9 cellular contexts compared by ENCODE assay signal in genomic region chr13:79522583-79522982, GRCh38. TPM values are rescaled to one million over a fixed set of nuclear protein-coding genes. Genes with fewer than 3 reads are reported as not detected.
A peak's percentile ranks its signal among the peaks of the same experiment; 100 is the strongest.
DNase-seq lines count a peak whose midpoint lies in the region; ATAC-seq and TF ChIP-seq lines count a peak whose summit lies in the region.
"Had no signal": no experiment of that assay in that cellular context is flagged by ENCODE, and none has a peak within 500 bp of the region (broad histone marks: within the 10 kb centered on the region; RNA-seq: fewer than 3 reads in every experiment).

No MANE protein-coding gene starts in this region.

- TF ChIP-seq EP300 in suprapubic skin (IDR thresholded peaks at IDR 0.05) = no peak

- H3K27me3 ChIP-seq in fibroblast of lung (ENCODE audit: control insufficient read depth, insufficient read depth, low read length) (no peaks in the 10 kb centered on the region), suprapubic skin (no peaks in the 10 kb centered on the region)

- H3K4me1 ChIP-seq in fibroblast of lung (ENCODE audit: control insufficient read depth, extremely low read depth, insufficient read depth, low read length) (no peaks in the 10 kb centered on the region), suprapubic skin (no peaks in the 10 kb centered on the region)

- no peak overlapping the region for H3K9ac ChIP-seq in fibroblast of lung (ENCODE audit: insufficient read depth, low read length)

- no peak overlapping the region for H3K4me2 ChIP-seq in fibroblast of lung (ENCODE audit: extremely low read depth, insufficient read depth, low read length)

- H3K4me3 ChIP-seq in fibroblast of lung (replicated peaks in 1 of 4; ENCODE audit: control extremely low read depth in 1 of 4, insufficient read depth in 1 of 4, low read depth in 3 of 4, low read length in 4 of 4) (no peak overlapping the region), suprapubic skin (no peak overlapping the region)
- H3K4me3 ChIP-seq: SK-N-MC had no signal

- peak; percentile 92 for ATAC-seq in GM18519 (IDR thresholded peaks at IDR 0.05; ENCODE audit: low FRiP score, unreplicated experiment)
- peak; percentile 96 for ATAC-seq in GM21786 (IDR thresholded peaks at IDR 0.05; ENCODE audit: unreplicated experiment)

- H3K36me3 ChIP-seq in fibroblast of lung (ENCODE audit: control insufficient read depth, insufficient read depth, low read length) = no peaks in the 10 kb centered on the region
- H3K36me3 ChIP-seq in suprapubic skin = peaks cover 38% of the 10 kb centered on the region

- no peaks in the 10 kb centered on the region for H4K20me1 ChIP-seq in fibroblast of lung (ENCODE audit: control insufficient read depth, extremely low read depth, insufficient read depth, low read length)

- H3K9me3 ChIP-seq in fibroblast of lung (ENCODE audit: control insufficient read depth, insufficient read depth, low read depth, low read length) (no peaks in the 10 kb centered on the region), suprapubic skin (no peaks in the 10 kb centered on the region)

- no peak for TF ChIP-seq CTCF in fibroblast of lung (conservative IDR thresholded peaks at IDR 0.05 in 1 of 2, IDR thresholded peaks at IDR 0.05 in 1 of 2; ENCODE audit: low read depth in 1 of 2, low read length in 2 of 2)
- no peak for TF ChIP-seq CTCF in suprapubic skin (IDR thresholded peaks at IDR 0.05)

- no peaks in the 10 kb centered on the region for H3K79me2 ChIP-seq in fibroblast of lung (ENCODE audit: control insufficient read depth, insufficient read depth, low read length)

- no peak overlapping the region for H2AFZ ChIP-seq in fibroblast of lung (ENCODE audit: low read length)

- no peak overlapping the region for H3K27ac ChIP-seq in fibroblast of lung (ENCODE audit: insufficient read depth, low read length)
- H3K27ac ChIP-seq in suprapubic skin = no peak overlapping the region
- H3K27ac ChIP-seq: SK-N-MC had no signal

- DNase-seq in KG1 (lab: John Stamatoyannopoulos, UW) = peak; percentile 50
- DNase-seq in fibroblast of lung (ENCODE audit: low read depth in 2 of 2) = peak; percentile 30 to 95
- no peak for DNase-seq in NCI-H1436 (lab: John Stamatoyannopoulos, UW)
- no peak for DNase-seq in stimulated activated CD4-positive, alpha-beta T cell treated with anti-CD3 and anti-CD28 coated beads, Interleukin-4, amount 100 ng/mL, for 1 hour
- no peak for DNase-seq in NCI-H1105 treated with DMSO at 0.1 percent for 48 hours (lab: John Stamatoyannopoulos, UW)
- DNase-seq in suprapubic skin (ENCODE audit: low spot score in 2 of 2) = no peak

- TF ChIP-seq POLR2A in suprapubic skin (IDR thresholded peaks at IDR 0.05) = no peak

RNA-seq across cellular contexts. Expression of gene NDFIP2, which starts 41.6 kb away (rescaled TPM):
- total RNA-seq in fibroblast of lung = 35.2 and 39.1 TPM in 2 replicates
- 35.2 and 46.4 TPM in 2 replicates for polyA plus RNA-seq in fibroblast of lung
- polyA plus RNA-seq in fibroblast of lung (2012) = 31.4 and 37.5 TPM in 2 replicates
- 9.1 and 29.6 TPM in 2 replicates for polyA minus RNA-seq in fibroblast of lung (ENCODE audit: low replicate concordance)
- 100 to 1,000 TPM in 1 of 4 donors, 10 to 100 TPM in 3; 72.2 to 103 (median 86.2) TPM for total RNA-seq in suprapubic skin

Comparison
In these comparisons a context has a peak if more than half of its experiments do, and no peak if none do; other contexts are left out.
1. DNase-seq: peak in KG1 (single experiment) and fibroblast of lung (2 of 2); none in NCI-H1436 (single experiment), stimulated activated CD4-positive, alpha-beta T cell treated with anti-CD3 and anti-CD28 coated beads, Interleukin-4, amount 100 ng/mL, for 1 hour (single experiment), NCI-H1105 treated with DMSO at 0.1 percent for 48 hours (single experiment) and suprapubic skin (0 of 2).